Comparison of ENCODE assay signal across 8 cellular contexts in the genomic region with DNA sequence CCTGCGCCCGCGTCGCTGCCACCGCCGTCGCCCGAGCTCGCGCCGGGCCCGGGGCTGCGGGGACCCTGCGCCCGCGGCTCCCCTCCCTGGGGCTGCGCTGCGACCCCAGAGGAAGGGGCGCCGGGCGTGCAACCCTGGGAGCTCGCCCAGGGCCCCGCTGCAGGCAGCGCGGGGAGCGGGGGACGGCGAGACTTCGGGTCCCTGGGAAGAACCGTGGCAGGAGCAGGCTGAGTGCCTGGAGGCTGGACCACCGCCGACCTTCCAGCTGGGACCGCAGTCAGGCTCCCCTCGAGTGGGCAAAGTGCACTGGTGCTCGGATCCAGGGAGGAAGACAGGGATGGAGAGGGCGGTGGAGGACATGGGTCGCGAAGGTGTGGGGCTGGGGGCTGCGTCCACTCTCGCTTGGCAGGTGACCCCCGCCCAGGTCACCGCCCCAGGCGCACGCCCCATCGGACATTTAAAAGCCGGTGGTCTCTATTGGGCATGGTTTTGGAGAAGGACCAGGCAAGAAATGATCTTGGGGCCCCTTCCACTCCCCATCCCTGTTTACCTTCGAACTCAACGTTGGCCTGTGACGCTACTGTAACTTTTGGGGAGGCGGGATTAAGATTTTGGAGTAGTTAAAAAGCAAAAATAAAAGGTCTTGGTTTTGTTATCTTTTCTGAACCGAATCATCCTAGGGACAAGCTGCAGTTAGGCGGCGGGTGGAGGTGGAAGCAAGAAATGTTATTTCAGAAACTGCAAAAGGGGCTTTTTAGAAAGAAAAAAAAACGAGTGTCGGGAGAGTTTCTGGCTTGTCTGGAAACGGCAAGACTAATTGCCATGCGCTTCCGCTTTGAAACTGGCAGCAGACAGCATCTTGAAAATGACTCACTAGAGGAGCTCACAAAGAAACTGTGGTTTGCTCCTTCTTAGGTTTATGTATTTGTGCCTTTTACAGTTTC. TPM values are rescaled to one million over a fixed set of nuclear protein-coding genes. Genes with fewer than 3 reads are reported as not detected.
DNase-seq lines count a peak whose midpoint lies in the region; ATAC-seq and TF ChIP-seq lines count a peak whose summit lies in the region.

No MANE protein-coding gene starts in this region.

- peak in 1 of 4 donors; percentile 25 for TF ChIP-seq POLR2A in esophagus squamous epithelium (IDR thresholded peaks at IDR 0.05)

- ATAC-seq in GM18858 (IDR thresholded peaks at IDR 0.05; ENCODE audit: unreplicated experiment): peak; percentile 85
- ATAC-seq in HG03060 (IDR thresholded peaks at IDR 0.05; ENCODE audit: low read depth, unreplicated experiment): peak; percentile 84
- peak; percentile 74 to 75 for ATAC-seq in naive thymus-derived CD8-positive, alpha-beta T cell
- ATAC-seq in stimulated activated naive CD8-positive, alpha-beta T cell treated with anti-CD3 and anti-CD28 coated beads, Interleukin-15, amount 100 ng/mL, for 72 hours: peak; percentile 79

- H4K20me1 ChIP-seq in OCI-LY7 (ENCODE audit: insufficient read depth, low read length): no peaks in the 10 kb centered on the region

- H3K4me2 ChIP-seq in OCI-LY7 (ENCODE audit: low read length): peak overlapping the region; percentile 99

- H3K27me3 Mint-ChIP-seq in naive thymus-derived CD8-positive, alpha-beta T cell: no peaks in the 10 kb centered on the region
- no peaks in the 10 kb centered on the region for H3K27me3 Mint-ChIP-seq in stimulated activated naive CD8-positive, alpha-beta T cell treated with anti-CD3 and anti-CD28 coated beads, Interleukin-15, amount 100 ng/mL, for 72 hours

- TF ChIP-seq CTCF in OCI-LY7 (conservative IDR thresholded peaks at IDR 0.05; ENCODE audit: low read length): no peak
- TF ChIP-seq CTCF in esophagus squamous epithelium (IDR thresholded peaks at IDR 0.05): no peak

- peaks cover 7% of the 10 kb centered on the region; the same call in 1 of the 2 replicates for H3K79me2 ChIP-seq in OCI-LY7 (ENCODE audit: insufficient read depth, low read depth, low read length)

- H3K4me1 ChIP-seq in OCI-LY7 (ENCODE audit: insufficient read depth, low read length, poor library complexity, severe bottlenecking) (peaks cover 70% of the 10 kb centered on the region), esophagus squamous epithelium (peaks cover 18 to 56% (median 31%) of the 10 kb centered on the region in 3 donors)

- H3K9me2 ChIP-seq in OCI-LY7 (ENCODE audit: insufficient read depth, low read length): no peaks in the 10 kb centered on the region

- peak overlapping the region; percentile 93 to 98 (median 96) for H3K4me3 Mint-ChIP-seq in naive thymus-derived CD8-positive, alpha-beta T cell
- H3K4me3 Mint-ChIP-seq in stimulated activated naive CD8-positive, alpha-beta T cell treated with anti-CD3 and anti-CD28 coated beads, Interleukin-15, amount 100 ng/mL, for 72 hours: peak overlapping the region; percentile 97 to 98

- BruUV-seq in OCI-LY7 (replicated peaks; lab: Mats Ljungman, UMichigan): no TSS peak

- H3K4me1 Mint-ChIP-seq in naive thymus-derived CD8-positive, alpha-beta T cell: peaks cover 18 to 64% (median 59%) of the 10 kb centered on the region in 4 donors
- peaks cover 67% of the 10 kb centered on the region for H3K4me1 Mint-ChIP-seq in stimulated activated naive CD8-positive, alpha-beta T cell treated with anti-CD3 and anti-CD28 coated beads, Interleukin-15, amount 100 ng/mL, for 72 hours

- CTCF ChIA-PET in OCI-LY7 (lab: Charles Lee; ENCODE audit: unreplicated experiment): no interaction called here

- H3K9me3 ChIP-seq in OCI-LY7 (ENCODE audit: low read length) (no peaks in the 10 kb centered on the region), esophagus squamous epithelium (no peaks in the 10 kb centered on the region)

- H3K36me3 ChIP-seq in OCI-LY7 (ENCODE audit: insufficient read depth, low read length): no peaks in the 10 kb centered on the region
- H3K36me3 ChIP-seq in esophagus squamous epithelium: no peaks in the 10 kb centered on the region

- WGBS in esophagus squamous epithelium, 2 donors: 0 to 1% methylated on average over 9 to 16 of the region's 58 CpGs

- POLR2A ChIA-PET in OCI-LY7 (lab: Charles Lee): interaction anchor here (0.6 to 1.2 kb wide), 4 partner anchors 13 to 261 kb away, joined by 3 read pairs; no protein-coding TSS in a partner anchor
- POLR2A ChIA-PET in naive thymus-derived CD8-positive, alpha-beta T cell (lab: Charles Lee): interaction anchor here (0.6 to 2.3 kb wide), 9 partner anchors 10 to 204 kb away, joined by 3 to 28 read pairs (median 4); a partner anchor contains a TSS

- H3K27ac ChIP-seq in OCI-LY7 (ENCODE audit: low read depth, low read length, poor library complexity, severe bottlenecking): peak overlapping the region; percentile 46
- H3K27ac ChIP-seq in esophagus squamous epithelium: peak overlapping the region; percentile 90 to 97 (median 92)

- intact Hi-C loops in OCI-LY7 (cut with micrococcal nuclease; ENCODE audit: unreplicated experiment) (loop anchor here (5.0 to 10.0 kb wide), 2 partner anchors 620 to 1193 kb away; a partner anchor contains a TSS), esophagus squamous epithelium (cut with DNase I) (no loop called here)

- DNase-seq in ACHN: peak; percentile 90
- DNase-seq in OCI-LY7 (ENCODE audit: low spot score): peak; percentile 84
- peak; percentile 54 for DNase-seq in activated T-cell treated with anti-CD3 and anti-CD28 coated beads, Interleukin-2, amount 50 U/mL, for 1 hour
- DNase-seq in esophagus squamous epithelium (lab: John Stamatoyannopoulos, UW): no peak
- DNase-seq in naive thymus-derived CD8-positive, alpha-beta T cell: peak; percentile 43 to 85 (median 64)
- peak; percentile 62 to 82 for DNase-seq in stimulated activated naive CD8-positive, alpha-beta T cell treated with anti-CD3 and anti-CD28 coated beads, Interleukin-15, amount 100 ng/mL, for 72 hours

- H3K27me3 ChIP-seq in esophagus squamous epithelium: no peaks in the 10 kb centered on the region

- H2AFZ ChIP-seq in OCI-LY7 (ENCODE audit: low read length): peak overlapping the region; percentile 31; the same call in 1 of the 2 replicates

- peak overlapping the region; percentile 94 to 100 (median 97) for H3K27ac Mint-ChIP-seq in naive thymus-derived CD8-positive, alpha-beta T cell
- H3K27ac Mint-ChIP-seq in stimulated activated naive CD8-positive, alpha-beta T cell treated with anti-CD3 and anti-CD28 coated beads, Interleukin-15, amount 100 ng/mL, for 72 hours: peak overlapping the region; percentile 99

- in situ Hi-C loops in ACHN (cut with HindIII; ENCODE audit: low pct_ligation_motif_present, low pct_unique_long_range_greater_than_20kb, low sequenced_read_pairs): no loop called here

- H3K4me3 ChIP-seq in OCI-LY7 (ENCODE audit: low read depth, low read length, poor library complexity, severe bottlenecking) (peak overlapping the region; percentile 70), esophagus squamous epithelium (peak overlapping the region; percentile 71 to 92 (median 86))

- peaks cover 0 to under 1% (median 0%) of the 10 kb centered on the region in 3 donors for H3K36me3 Mint-ChIP-seq in naive thymus-derived CD8-positive, alpha-beta T cell

- H3K9me3 Mint-ChIP-seq in naive thymus-derived CD8-positive, alpha-beta T cell: no peaks in the 10 kb centered on the region
- peaks cover 0 to under 1% of the 10 kb centered on the region in 2 donors for H3K9me3 Mint-ChIP-seq in stimulated activated naive CD8-positive, alpha-beta T cell treated with anti-CD3 and anti-CD28 coated beads, Interleukin-15, amount 100 ng/mL, for 72 hours

RNA-seq across cellular contexts. Expression of a gene that starts 1.0 kb away (rescaled TPM):
- total RNA-seq in OCI-LY7 (2014; rRNA removed; shearing (Covaris generic)): 1.9 and 2.2 TPM in 2 replicates
- total RNA-seq in OCI-LY7 (2022): 2.5 and 4.2 TPM in 2 replicates
- total RNA-seq in esophagus squamous epithelium: 10 to 100 TPM; 24.8 to 44.0 (median 34.8) TPM
- 10 to 100 TPM; 44.0 to 46.1 TPM for total RNA-seq in naive thymus-derived CD8-positive, alpha-beta T cell
- polyA plus RNA-seq in naive thymus-derived CD8-positive, alpha-beta T cell: 10 to 100 TPM in 1 of 3 donors, 1 to 10 TPM in 2; 7.5 to 18.9 (median 8.9) TPM

Comparison
In these comparisons a context has a peak if more than half of its experiments do, and no peak if none do; other contexts are left out.
1. RNA of a gene that starts 1.0 kb away (total RNA-seq): 44.0 to 46.1 TPM in naive thymus-derived CD8-positive, alpha-beta T cell and 24.8 to 44.0 TPM in esophagus squamous epithelium; 1.9 to 4.2 TPM in OCI-LY7; every median in the first group is over 4 times any median in the second.
2. Peak in every context shown above with its lines, with median percentiles within 50 percentile points of each other: ATAC-seq.